In genomic region chr13:114015608-114016295, GRCh38 we compare ENCODE assay signal across 13 cellular contexts. TPM values are rescaled to one million over a fixed set of nuclear protein-coding genes. Genes with fewer than 3 reads are reported as not detected.
A peak's percentile ranks its signal among the peaks of the same experiment; 100 is the strongest.
DNase-seq lines count a peak whose midpoint lies in the region; ATAC-seq, FAIRE-seq and TF ChIP-seq lines count a peak whose summit lies in the region.
"Had no signal": no experiment of that assay in that cellular context is flagged by ENCODE, and none has a peak within 500 bp of the region (broad histone marks: within the 10 kb centered on the region; RNA-seq: fewer than 3 reads in every experiment).

No MANE protein-coding gene starts in this region.

- H2BK5ac ChIP-seq in mesenchymal stem cell (ENCODE audit: low read depth, low read length, poor library complexity, severe bottlenecking): no peak overlapping the region

- CTCF ChIA-PET in activated CD4-positive, alpha-beta memory T cell treated with anti-CD3 and anti-CD28 coated beads for 36 hours (lab: Charles Lee): no interaction called here
- CTCF ChIA-PET in activated CD4-positive, alpha-beta memory T cell treated with anti-CD3 and anti-CD28 coated beads, Interleukin-2, amount 10 ng/mL, durations not matched to agents 7 days and 5 days (lab: Charles Lee): no interaction called here

- no peaks in the 10 kb centered on the region for H3K9me3 Mint-ChIP-seq in activated CD4-positive, alpha-beta memory T cell treated with anti-CD3 and anti-CD28 coated beads for 36 hours
- H3K9me3 Mint-ChIP-seq in activated CD4-positive, alpha-beta memory T cell treated with anti-CD3 and anti-CD28 coated beads, Interleukin-2, amount 10 ng/mL, durations not matched to agents 7 days and 5 days: no peaks in the 10 kb centered on the region

- H3K9me3 ChIP-seq in mesenchymal stem cell (ENCODE audit: control insufficient read depth, low read length) (no peaks in the 10 kb centered on the region), suprapubic skin (no peaks in the 10 kb centered on the region)
- H3K9me3 ChIP-seq: testis had no signal

- H2BK15ac ChIP-seq in mesenchymal stem cell (ENCODE audit: low read depth, poor library complexity, severe bottlenecking): no peak overlapping the region

- peaks cover 6% of the 10 kb centered on the region for H3K4me1 Mint-ChIP-seq in activated CD4-positive, alpha-beta memory T cell treated with anti-CD3 and anti-CD28 coated beads for 36 hours (ENCODE audit: low read depth)
- peaks cover 6% of the 10 kb centered on the region for H3K4me1 Mint-ChIP-seq in activated CD4-positive, alpha-beta memory T cell treated with anti-CD3 and anti-CD28 coated beads, Interleukin-2, amount 10 ng/mL, durations not matched to agents 7 days and 5 days

- H4K91ac ChIP-seq in mesenchymal stem cell (ENCODE audit: low read length): no peak overlapping the region

- H3K14ac ChIP-seq in mesenchymal stem cell (ENCODE audit: low read length in 2 of 2): no peak overlapping the region

- intact Hi-C loops in activated CD4-positive, alpha-beta memory T cell treated with anti-CD3 and anti-CD28 coated beads for 36 hours (cut with micrococcal nuclease): no loop called here

- H3K79me1 ChIP-seq in mesenchymal stem cell (replicated peaks; ENCODE audit: low read length, poor library complexity, severe bottlenecking): peaks cover 51% of the 10 kb centered on the region

- no peak overlapping the region for H3K23ac ChIP-seq in mesenchymal stem cell (ENCODE audit: low read length in 2 of 2)

- H3K27ac Mint-ChIP-seq in activated CD4-positive, alpha-beta memory T cell treated with anti-CD3 and anti-CD28 coated beads for 36 hours: peak overlapping the region; percentile 85
- no peak overlapping the region for H3K27ac Mint-ChIP-seq in activated CD4-positive, alpha-beta memory T cell treated with anti-CD3 and anti-CD28 coated beads, Interleukin-2, amount 10 ng/mL, durations not matched to agents 7 days and 5 days

- peak overlapping the region; percentile 35 for H4K8ac ChIP-seq in mesenchymal stem cell (ENCODE audit: low read length)

- H2BK120ac ChIP-seq in mesenchymal stem cell (ENCODE audit: low read depth, low read length): no peak overlapping the region

- FAIRE-seq in bronchial epithelial cell (lab: Jason Lieb, UNC): peak; percentile 40

- H2AK5ac ChIP-seq in mesenchymal stem cell (ENCODE audit: low read length, severe bottlenecking): no peak overlapping the region

- H3K27ac ChIP-seq in mesenchymal stem cell (ENCODE audit: low read length, poor library complexity, severe bottlenecking) (no peak overlapping the region), suprapubic skin (peak overlapping the region; percentile 80)
- H3K27ac ChIP-seq: testis had no signal

- H3K4me2 ChIP-seq in mesenchymal stem cell (ENCODE audit: low read length, poor library complexity, severe bottlenecking): no peak overlapping the region

- H3K4me1 ChIP-seq in mesenchymal stem cell (ENCODE audit: control insufficient read depth, insufficient read depth, low read depth, low read length) (peaks cover 9% of the 10 kb centered on the region), suprapubic skin (peaks cover 30% of the 10 kb centered on the region)
- H3K4me1 ChIP-seq: testis had no signal

- no peak overlapping the region for H3K4ac ChIP-seq in mesenchymal stem cell (ENCODE audit: low read depth in 1 of 2, low read length in 2 of 2)

- no peak overlapping the region for H2AFZ ChIP-seq in mesenchymal stem cell (ENCODE audit: low read depth, low read length)

- peaks cover 38% of the 10 kb centered on the region for H3K36me3 Mint-ChIP-seq in activated CD4-positive, alpha-beta memory T cell treated with anti-CD3 and anti-CD28 coated beads for 36 hours
- H3K36me3 Mint-ChIP-seq in activated CD4-positive, alpha-beta memory T cell treated with anti-CD3 and anti-CD28 coated beads, Interleukin-2, amount 10 ng/mL, durations not matched to agents 7 days and 5 days (ENCODE audit: low read depth): peaks cover 47% of the 10 kb centered on the region

- no peak for ATAC-seq in HG02610 (IDR thresholded peaks at IDR 0.05; ENCODE audit: unreplicated experiment)

- H3K27me3 ChIP-seq in bronchial epithelial cell (ENCODE audit: control insufficient read depth, insufficient read depth, low read length) (no peaks in the 10 kb centered on the region), mesenchymal stem cell (ENCODE audit: control insufficient read depth in 1 of 2, insufficient read depth in 1 of 2, low read length in 2 of 2) (no peaks in the 10 kb centered on the region), suprapubic skin (no peaks in the 10 kb centered on the region)
- H3K27me3 ChIP-seq: testis had no signal

- POLR2A ChIA-PET in activated CD4-positive, alpha-beta memory T cell treated with anti-CD3 and anti-CD28 coated beads for 36 hours (lab: Charles Lee): no interaction called here
- POLR2A ChIA-PET in activated CD4-positive, alpha-beta memory T cell treated with anti-CD3 and anti-CD28 coated beads, Interleukin-2, amount 10 ng/mL, durations not matched to agents 7 days and 5 days (lab: Charles Lee): no interaction called here

- no peaks in the 10 kb centered on the region for H3K36me3 ChIP-seq in bronchial epithelial cell (ENCODE audit: control insufficient read depth, insufficient read depth, low read length)
- peaks cover 91 to 93% of the 10 kb centered on the region in 2 experiments for H3K36me3 ChIP-seq in mesenchymal stem cell (ENCODE audit: control insufficient read depth in 1 of 2, insufficient read depth in 2 of 2, low read depth in 1 of 2, low read length in 2 of 2)
- H3K36me3 ChIP-seq in suprapubic skin: peaks cover 28% of the 10 kb centered on the region

- TF ChIP-seq EP300 in suprapubic skin (IDR thresholded peaks at IDR 0.05): no peak

- H3K18ac ChIP-seq in mesenchymal stem cell (ENCODE audit: low read depth in 1 of 2, low read length in 2 of 2): no peak overlapping the region

- no peak overlapping the region for H3K4me3 Mint-ChIP-seq in activated CD4-positive, alpha-beta memory T cell treated with anti-CD3 and anti-CD28 coated beads for 36 hours
- no peak overlapping the region for H3K4me3 Mint-ChIP-seq in activated CD4-positive, alpha-beta memory T cell treated with anti-CD3 and anti-CD28 coated beads, Interleukin-2, amount 10 ng/mL, durations not matched to agents 7 days and 5 days

- peak; percentile 44 for DNase-seq in activated CD4-positive, alpha-beta memory T cell treated with anti-CD3 and anti-CD28 coated beads for 36 hours
- no peak for DNase-seq in activated CD4-positive, alpha-beta memory T cell treated with anti-CD3 and anti-CD28 coated beads, Interleukin-2, amount 10 ng/mL, durations not matched to agents 7 days and 5 days
- peak; percentile 10 for DNase-seq in bronchial epithelial cell (ENCODE audit: low read depth)
- DNase-seq in mesenchymal stem cell: no peak
- peak in 1 of 2 donors; percentile 92 for DNase-seq in suprapubic skin (ENCODE audit: low spot score in 2 of 2)
- no peak for DNase-seq in 8988T
- no peak for DNase-seq in DMS53 treated with DMSO at 0.1 percent for 48 hours (lab: John Stamatoyannopoulos, UW; ENCODE audit: unreplicated experiment)
- DNase-seq: foreskin melanocyte; mesendoderm; NCI-H187; stimulated activated CD4-positive, alpha-beta T cell treated with anti-CD3 and anti-CD28 coated beads, Interleukin-12 subunit alpha, Interleukin-12 subunit beta, amount 100 ng/mL, for 4 hours; testis had no signal

- no peak overlapping the region for H2BK12ac ChIP-seq in mesenchymal stem cell (ENCODE audit: low read length in 2 of 2)

- TF ChIP-seq CTCF in bronchial epithelial cell (IDR thresholded peaks at IDR 0.05; ENCODE audit: insufficient read depth, low read length, severe bottlenecking): no peak
- TF ChIP-seq CTCF in suprapubic skin (IDR thresholded peaks at IDR 0.05): no peak

- TF ChIP-seq POLR2A in suprapubic skin (IDR thresholded peaks at IDR 0.05): no peak

- H3K4me3 ChIP-seq in bronchial epithelial cell (ENCODE audit: low read depth, low read length) (no peak overlapping the region), mesenchymal stem cell (ENCODE audit: insufficient read depth in 1 of 2, low read depth in 1 of 2, low read length in 2 of 2) (no peak overlapping the region), suprapubic skin (peak overlapping the region; percentile 40)
- H3K4me3 ChIP-seq: testis had no signal

- WGBS in mesenchymal stem cell: 92% methylated on average over 19 of the region's 19 CpGs
- 56% methylated on average over 18 of the region's 19 CpGs for WGBS in suprapubic skin

- H3K9ac ChIP-seq in mesenchymal stem cell (ENCODE audit: low read length): peak overlapping the region; percentile 72

- H3K27me3 Mint-ChIP-seq in activated CD4-positive, alpha-beta memory T cell treated with anti-CD3 and anti-CD28 coated beads for 36 hours: no peaks in the 10 kb centered on the region
- no peaks in the 10 kb centered on the region for H3K27me3 Mint-ChIP-seq in activated CD4-positive, alpha-beta memory T cell treated with anti-CD3 and anti-CD28 coated beads, Interleukin-2, amount 10 ng/mL, durations not matched to agents 7 days and 5 days

RNA-seq across cellular contexts. Expression of gene C13orf46, which starts 41.9 kb away (rescaled TPM):
- total RNA-seq in activated CD4-positive, alpha-beta memory T cell treated with anti-CD3 and anti-CD28 coated beads for 36 hours: 1 to 10 TPM; 1.5 to 1.8 TPM
- 1 to 10 TPM; 2.5 to 2.9 TPM for total RNA-seq in activated CD4-positive, alpha-beta memory T cell treated with anti-CD3 and anti-CD28 coated beads, Interleukin-2, amount 10 ng/mL, durations not matched to agents 7 days and 5 days
- total RNA-seq in bronchial epithelial cell (not detected in 2 replicates), suprapubic skin (1 to 10 TPM in 1 of 4 donors, under 1 TPM in 3; 0.16 to 1.4 (median 0.53) TPM)
- polyA plus RNA-seq in mesenchymal stem cell (2013, experiment 1 of 2): 0.43 TPM
- 0.45 TPM for polyA plus RNA-seq in mesenchymal stem cell (2013, experiment 2 of 2)

Comparison
In these comparisons a context has a peak if more than half of its experiments do, and no peak if none do; other contexts are left out.
1. DNase-seq: peak in activated CD4-positive, alpha-beta memory T cell treated with anti-CD3 and anti-CD28 coated beads for 36 hours (single experiment) and bronchial epithelial cell (single experiment); none in activated CD4-positive, alpha-beta memory T cell treated with anti-CD3 and anti-CD28 coated beads, Interleukin-2, amount 10 ng/mL, durations not matched to agents 7 days and 5 days (single experiment), mesenchymal stem cell (single experiment), 8988T (single experiment) and DMS53 treated with DMSO at 0.1 percent for 48 hours (single experiment).